Comparison of ENCODE assay signal across 7 cellular contexts in the genomic region with DNA sequence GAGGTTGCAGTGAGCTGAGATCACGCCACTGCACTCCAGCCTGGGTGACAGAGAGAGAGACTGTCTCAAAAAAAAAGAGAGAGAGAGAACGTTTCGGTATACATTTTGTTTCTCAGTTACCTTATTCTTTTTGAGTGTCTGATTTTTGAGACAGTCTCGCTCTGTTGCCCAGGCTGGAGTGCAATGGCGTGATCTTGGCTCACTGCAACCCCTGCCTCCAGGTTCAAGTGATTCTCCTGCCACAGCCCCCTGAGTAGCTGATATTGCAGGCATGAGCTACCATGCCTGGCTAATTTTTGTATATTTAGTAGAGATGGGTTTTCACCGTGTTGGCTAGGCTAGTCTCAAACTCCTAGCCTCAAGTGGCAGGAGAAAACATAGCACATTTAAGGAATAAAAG. TPM values are rescaled to one million over a fixed set of nuclear protein-coding genes. Genes with fewer than 3 reads are reported as not detected.
"Had no signal": no experiment of that assay in that cellular context is flagged by ENCODE, and none has a peak within 500 bp of the region (broad histone marks: within the 10 kb centered on the region; RNA-seq: fewer than 3 reads in every experiment).

No MANE protein-coding gene starts in this region.

RNA-seq across cellular contexts. Expression of gene POU1F1, which starts 28.2 kb away (rescaled TPM):
- total RNA-seq: GM23248, GM23338, H1, H4, H7, H9, HFFc6 had no signal
- polyA plus RNA-seq: GM23248, GM23338, H1 had no signal
